In the genomic region with DNA sequence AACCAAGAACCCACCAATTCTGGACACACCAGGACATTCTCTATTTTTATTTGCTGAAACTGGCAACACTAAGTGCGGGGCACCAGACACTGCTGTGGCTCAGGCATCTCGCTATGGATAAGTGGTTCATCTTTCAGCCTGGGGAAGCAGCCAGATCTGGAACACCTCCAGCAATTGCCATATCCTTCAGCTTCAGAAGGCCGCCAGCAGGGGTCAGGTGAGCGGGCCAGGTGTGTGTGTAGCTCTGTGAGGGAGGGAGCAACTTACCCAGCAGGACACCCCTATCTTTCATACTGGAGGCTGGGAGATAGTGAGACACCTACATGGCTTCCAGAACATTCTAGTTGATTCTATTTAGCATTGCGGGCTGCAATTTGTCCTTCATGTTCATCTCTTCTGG, we compare ENCODE assay signal across 21 cellular contexts.
DNase-seq lines count a peak whose midpoint lies in the region; ATAC-seq, FAIRE-seq and TF ChIP-seq lines count a peak whose summit lies in the region.
"Had no signal": no experiment of that assay in that cellular context is flagged by ENCODE, and none has a peak within 500 bp of the region (broad histone marks: within the 10 kb centered on the region; RNA-seq: fewer than 3 reads in every experiment).

No MANE protein-coding gene starts in this region.

- ATAC-seq in GM18907 (IDR thresholded peaks at IDR 0.05; ENCODE audit: unreplicated experiment) (no peak), HG03521 (IDR thresholded peaks at IDR 0.05; ENCODE audit: unreplicated experiment) (no peak)

- 0 out of 2 replicates have a peak, but pooled peaks have one; percentile 18 for TF ChIP-seq CTCF in 22Rv1 (IDR thresholded peaks at IDR 0.05)

- peak; percentile 5 for DNase-seq in GM19239 (ENCODE audit: insufficient read length, low spot score)
- peak; percentile 3 for DNase-seq in NCI-H69 (lab: John Stamatoyannopoulos, UW)
- peak; percentile 1 for DNase-seq in hepatic stellate cell (ENCODE audit: low spot score)
- DNase-seq in NCI-H2029 treated with DMSO at 0.1 percent for 48 hours (lab: John Stamatoyannopoulos, UW), result no peak
- DNase-seq in NK-92 (lab: John Stamatoyannopoulos, UW; ENCODE audit: unreplicated experiment), result no peak
- DNase-seq: AML-193; Calu3; CD4-positive, CD25-positive, alpha-beta regulatory T cell; DND-41; GOT3; NCI-H1417; NCI-H187 treated with DMSO at 0.1 percent for 48 hours; NCI-H510A treated with DMSO at 0.1 percent for 48 hours; OCI-M1; SW 1271 had no signal

- H3K27ac ChIP-seq in 22Rv1, result no peak overlapping the region

- no peak for FAIRE-seq in GM19239 (lab: Jason Lieb, UNC)
- FAIRE-seq: G401.6, GM12891, GM18507 had no signal

Comparison
In these comparisons a context has a peak if more than half of its experiments do, and no peak if none do; other contexts are left out.
1. DNase-seq: peak in GM19239 (single experiment), NCI-H69 (single experiment) and hepatic stellate cell (single experiment); none in NCI-H2029 treated with DMSO at 0.1 percent for 48 hours (single experiment) and NK-92 (single experiment).